In the genomic region with DNA sequence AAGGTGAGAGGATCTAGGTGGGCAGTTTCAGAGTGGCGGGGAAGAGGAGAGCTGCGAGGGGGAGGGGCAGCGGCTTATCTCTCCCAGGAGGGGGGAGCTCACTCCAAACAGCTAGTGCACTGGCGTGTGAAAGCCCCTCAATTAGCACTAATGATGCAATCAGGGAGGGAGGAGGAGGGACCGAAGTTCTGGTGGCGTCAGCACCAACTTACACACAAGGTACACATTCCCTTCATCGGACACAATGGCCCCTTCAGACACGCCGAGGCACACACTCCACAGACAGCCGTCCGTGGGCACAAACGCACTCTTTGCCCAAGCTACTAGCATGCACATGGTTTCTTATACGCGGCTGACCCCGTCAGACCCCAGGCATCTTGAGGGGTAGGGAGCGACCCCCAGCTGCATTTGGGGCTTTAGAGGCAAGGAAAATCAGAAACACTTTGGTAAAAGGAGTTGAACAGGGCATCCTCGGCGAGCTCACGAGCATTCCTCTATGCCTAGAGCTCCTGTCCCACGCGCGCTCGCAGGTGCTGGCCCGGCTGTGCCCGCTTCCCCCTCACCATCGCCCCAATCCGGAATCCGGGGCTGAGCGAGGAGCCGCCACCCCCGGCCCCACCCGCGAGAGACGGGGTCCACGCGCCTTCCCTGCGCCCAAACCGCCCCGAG, we compare ENCODE assay signal across 9 cellular contexts. TPM values are rescaled to one million over a fixed set of nuclear protein-coding genes. Genes with fewer than 3 reads are reported as not detected.
A peak's percentile ranks its signal among the peaks of the same experiment; 100 is the strongest.
DNase-seq lines count a peak whose midpoint lies in the region; ATAC-seq and TF ChIP-seq lines count a peak whose summit lies in the region.
"Had no signal": no experiment of that assay in that cellular context is flagged by ENCODE, and none has a peak within 500 bp of the region (broad histone marks: within the 10 kb centered on the region; RNA-seq: fewer than 3 reads in every experiment).

No MANE protein-coding gene starts in this region.

- H3K9me3 ChIP-seq in AG04450 (ENCODE audit: control insufficient read depth, insufficient read depth, low read length), result no peaks in the 10 kb centered on the region; the same call in 1 of the 2 replicates
- no peaks in the 10 kb centered on the region for H3K9me3 ChIP-seq in GM23248 (ENCODE audit: low read depth)
- no peaks in the 10 kb centered on the region for H3K9me3 ChIP-seq in cardiac muscle cell (ENCODE audit: low read depth)

- H3K79me2 ChIP-seq in GM23248 (ENCODE audit: insufficient read depth), result peaks cover 15% of the 10 kb centered on the region; the same call in 1 of the 2 replicates

- H3K36me3 ChIP-seq in GM23248 (ENCODE audit: low read depth) (no peaks in the 10 kb centered on the region), cardiac muscle cell (no peaks in the 10 kb centered on the region)

- peak overlapping the region; percentile 58 for H3K9ac ChIP-seq in GM23248

- POLR2A ChIA-PET in AG04450 (lab: Yijun Ruan, JAX), result interaction anchor here (0.6 to 3.7 kb wide), 11 partner anchors 17 to 177 kb away, joined by 3 to 27 read pairs (median 8); no protein-coding TSS in a partner anchor

- TF ChIP-seq CTCF in AG04450 (IDR thresholded peaks at IDR 0.05; ENCODE audit: low read depth, low read length) (no peak), VCaP (conservative IDR thresholded peaks at IDR 0.05) (no peak), cardiac muscle cell (IDR thresholded peaks at IDR 0.05; ENCODE audit: low read depth, low read length) (no peak)

- no peaks in the 10 kb centered on the region for H3F3A ChIP-seq in GM23248 (ENCODE audit: insufficient read depth)

- peaks cover 7% of the 10 kb centered on the region for H3K27me3 ChIP-seq in AG04450 (ENCODE audit: control insufficient read depth, insufficient read depth, low read length)
- H3K27me3 ChIP-seq in GM23248 (replicated peaks; ENCODE audit: insufficient read depth), result no peaks in the 10 kb centered on the region
- no peaks in the 10 kb centered on the region for H3K27me3 ChIP-seq in cardiac muscle cell

- H3K9me2 ChIP-seq in GM23248 (ENCODE audit: insufficient read depth), result no peaks in the 10 kb centered on the region

- H3K4me3 ChIP-seq in AG04450 (ENCODE audit: low read depth, low read length) (peak overlapping the region; percentile 67), GM23248 (peak overlapping the region; percentile 69), cardiac muscle cell (peak overlapping the region; percentile 98)

- CTCF ChIA-PET in AG04450 (lab: Charles Lee), result interaction anchor here (0.6 to 5.9 kb wide), 4 partner anchors 13 to 193 kb away, joined by 3 to 43 read pairs (median 9); no protein-coding TSS in a partner anchor

- H3K27ac ChIP-seq in AG04450 (ENCODE audit: low read depth, low read length) (peak overlapping the region; percentile 21), GM23248 (no peak overlapping the region), VCaP (peak overlapping the region; percentile 33), cardiac muscle cell (peak overlapping the region; percentile 90)
- H3K27ac ChIP-seq: epithelial cell of prostate had no signal

- no peaks in the 10 kb centered on the region for H4K20me1 ChIP-seq in GM23248 (ENCODE audit: insufficient read depth)

- DNase-seq in AG04450 (ENCODE audit: low read depth, low spot score) (no peak), GM23248 (peak; percentile 23), cardiac muscle cell (ENCODE audit: low read depth in 1 of 2, low spot score in 1 of 2) (peak; percentile 64 to 78), retina (peak; percentile 89), GDM1 (lab: John Stamatoyannopoulos, UW) (no peak)

- ATAC-seq in HG02610 (IDR thresholded peaks at IDR 0.05; ENCODE audit: unreplicated experiment) (no peak), HG02981 (IDR thresholded peaks at IDR 0.05; ENCODE audit: unreplicated experiment) (no peak)

- peak overlapping the region; percentile 49 for H2AFZ ChIP-seq in GM23248

- peaks cover 21% of the 10 kb centered on the region for H3K4me1 ChIP-seq in GM23248 (ENCODE audit: insufficient read depth)
- H3K4me1 ChIP-seq in cardiac muscle cell (ENCODE audit: low read depth), result peaks cover 39% of the 10 kb centered on the region

- in situ Hi-C loops in GM23248 (cut with MboI), result no loop called here

- H3K4me2 ChIP-seq in GM23248 (ENCODE audit: unreplicated experiment), result peak overlapping the region; percentile 41

- WGBS in GM23248 (ENCODE audit: low coverage in 1 of 2, low lambda C conversion rate in 2 of 2, missing lambda C conversion rate in 2 of 2), 2 experiments, result 18 to 28% methylated on average over 20 to 34 of the region's 39 CpGs

RNA-seq across cellular contexts. Expression of gene PKDCC, which starts 0.9 kb away (rescaled TPM):
- 87.0 and 107 TPM in 2 replicates for polyA plus RNA-seq in AG04450 (2011; rRNA removed)
- polyA minus RNA-seq in AG04450 (2011; rRNA and poly(A)+ RNA removed), result 180 and 228 TPM in 2 replicates
- 9.9 and 12.8 TPM in 2 replicates for total RNA-seq in GM23248 (2014; rRNA removed; shearing (Covaris generic))
- 0.95 and 1.2 TPM in 2 replicates for polyA plus RNA-seq in GM23248 (2016; fragmentation: Nextera tagmentation; extraction: Ambion mirVana)
- total RNA-seq in cardiac muscle cell, result 169 and 228 TPM in 2 replicates
- polyA plus RNA-seq in cardiac muscle cell, result 157 and 185 TPM in 2 replicates

Comparison
In these comparisons a context has a peak if more than half of its experiments do, and no peak if none do; other contexts are left out.
1. DNase-seq: peak in GM23248 (single experiment), cardiac muscle cell (2 of 2) and retina (single experiment); none in AG04450 (single experiment) and GDM1 (single experiment).
2. RNA of gene PKDCC, which starts 0.9 kb away (polyA plus RNA-seq): 157 to 185 TPM in cardiac muscle cell and 87.0 to 107 TPM in AG04450; 0.95 to 1.2 TPM in GM23248; every median in the first group is over 10 times any median in the second.
3. Peak in every context shown above with its lines, with median percentiles within 50 percentile points of each other: H3K4me3 ChIP-seq.